ENCODE assay signal across 27 cellular contexts in genomic region chr5:5584751-5585150, GRCh38.
"Had no signal": no experiment of that assay in that cellular context is flagged by ENCODE, and none has a peak within 500 bp of the region (broad histone marks: within the 10 kb centered on the region; RNA-seq: fewer than 3 reads in every experiment).

No MANE protein-coding gene starts in this region.

- H3K4me3 ChIP-seq: adrenal gland, heart left ventricle had no signal

- H3K27ac ChIP-seq: adrenal gland, brain microvascular endothelial cell, epithelial cell of prostate, heart left ventricle, VCaP had no signal

- H3K27me3 ChIP-seq: adrenal gland, brain microvascular endothelial cell, heart left ventricle had no signal

- DNase-seq: activated B cell treated with CpG ODN at 0.5 μM for 24 hours; activated CD4-positive, alpha-beta T cell treated with anti-CD3 and anti-CD28 coated beads for 48 hours; activated CD4-positive, alpha-beta T cell treated with anti-CD3 and anti-CD28 coated beads, Interleukin-2, amount 50 U/mL, for 1 hour; activated CD4-positive, alpha-beta T cell treated with anti-CD3 and anti-CD28 coated beads, Interleukin-2, amount 50 U/mL, for 48 hours; activated CD8-positive, alpha-beta memory T cell treated with anti-CD3 and anti-CD28 coated beads for 24 hours; activated CD8-positive, alpha-beta T cell treated with anti-CD3 and anti-CD28 coated beads for 36 hours; activated effector memory CD4-positive, alpha-beta T cell treated with anti-CD3 and anti-CD28 coated beads, Interleukin-2, amount 50 U/mL, for 16 hours; activated naive CD4-positive, alpha-beta T cell treated with anti-CD3 and anti-CD28 coated beads for 36 hours; activated naive CD8-positive, alpha-beta T cell treated with anti-CD3 and anti-CD28 coated beads for 36 hours; activated naive CD8-positive, alpha-beta T cell treated with anti-CD3 and anti-CD28 coated beads, Interleukin-2, amount 50 U/mL, for 24 hours; activated T-cell treated with anti-CD3 and anti-CD28 coated beads, Interleukin-2, amount 50 U/mL, for 48 hours; adrenal gland; amygdala; aorta; brain microvascular endothelial cell; effector CD8-positive, alpha-beta T cell; foreskin fibroblast; heart left ventricle; T-helper 2 cell had no signal

- H3K9me3 ChIP-seq: adrenal gland, heart left ventricle had no signal

- H3K36me3 ChIP-seq: adrenal gland, brain microvascular endothelial cell, heart left ventricle had no signal

- FAIRE-seq: colon, endometrium, endothelial cell of umbilical vein, frontal cortex, TTC549 had no signal

- H3K4me1 ChIP-seq: adrenal gland, heart left ventricle had no signal

- ATAC-seq: activated CD4-positive, CD25-positive, alpha-beta regulatory T cell treated with anti-CD3 and anti-CD28 coated beads, Interleukin-2, amount 50 U/mL, for 24 hours; activated CD8-positive, alpha-beta T cell treated with anti-CD3 and anti-CD28 coated beads for 36 hours; activated naive CD8-positive, alpha-beta T cell treated with anti-CD3 and anti-CD28 coated beads, Interleukin-2, amount 50 U/mL, for 24 hours; heart left ventricle had no signal
